12 cellular contexts compared by ENCODE assay signal in the genomic region with DNA sequence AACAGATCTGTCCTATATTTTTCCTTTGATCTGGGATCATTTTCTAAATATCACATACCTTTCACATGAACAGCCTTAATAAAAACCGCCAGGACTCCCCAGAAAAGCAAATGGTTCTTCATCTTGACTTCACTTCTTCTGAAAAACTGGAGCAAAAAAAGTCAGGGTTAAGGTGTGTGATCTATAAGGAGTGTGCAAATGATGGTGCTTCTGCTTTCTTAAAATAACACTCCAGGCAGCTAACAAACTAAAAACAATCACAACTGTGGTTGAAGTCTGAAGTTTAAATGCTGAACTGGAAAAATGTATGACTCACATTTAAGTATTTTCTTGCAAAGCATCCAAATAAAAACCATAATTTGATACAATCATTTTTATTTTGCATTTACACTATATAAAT. TPM values are rescaled to one million over a fixed set of nuclear protein-coding genes. Genes with fewer than 3 reads are reported as not detected.
A peak's percentile ranks its signal among the peaks of the same experiment; 100 is the strongest.
DNase-seq lines count a peak whose midpoint lies in the region; ATAC-seq, FAIRE-seq and TF ChIP-seq lines count a peak whose summit lies in the region.
"Had no signal": no experiment of that assay in that cellular context is flagged by ENCODE, and none has a peak within 500 bp of the region (broad histone marks: within the 10 kb centered on the region; RNA-seq: fewer than 3 reads in every experiment).

A gene (minus strand): TSS at position 140 of the 400 bp plus-strand sequence. CDS start 18 bp downstream, at position 122.

- TF ChIP-seq CTCF in MM.1S (IDR thresholded peaks at IDR 0.05; ENCODE audit: low read length) = no peak
- no peak for TF ChIP-seq CTCF in mucosa of descending colon (IDR thresholded peaks at IDR 0.05)
- no peak for TF ChIP-seq CTCF in ovary (IDR thresholded peaks at IDR 0.05)
- no peak for TF ChIP-seq CTCF in D721Med (IDR thresholded peaks at IDR 0.05; ENCODE audit: insufficient read depth, missing control alignments)
- TF ChIP-seq CTCF in heart left ventricle (IDR thresholded peaks at IDR 0.05) = no peak

- H3K4me2 ChIP-seq in MM.1S (ENCODE audit: low read depth, low read length) = peak within 1 kb of the TSS; percentile 89
- H3K4me2 ChIP-seq: GM23338 had no signal

- H3K4me3 ChIP-seq in GM08714 (ENCODE audit: low read length) = peak within 1 kb of the TSS; percentile 36; the same call in 1 of the 2 replicates
- H3K4me3 ChIP-seq in MM.1S (ENCODE audit: low read length) = peak within 1 kb of the TSS; percentile 72
- no peak within 1 kb of the TSS for H3K4me3 ChIP-seq in mucosa of descending colon
- no peak within 1 kb of the TSS for H3K4me3 ChIP-seq in ovary
- H3K4me3 ChIP-seq in heart left ventricle = no peak within 1 kb of the TSS
- H3K4me3 ChIP-seq: GM23338 had no signal

- H3K36me3 ChIP-seq in MM.1S (replicated peaks; ENCODE audit: insufficient read depth, low read length) (peaks cover 25% of the 10 kb centered on the region), mucosa of descending colon (ENCODE audit: low read depth) (no peaks in the 10 kb centered on the region), ovary (no peaks in the 10 kb centered on the region), heart left ventricle (no peaks in the 10 kb centered on the region)

- intact Hi-C loops in mucosa of descending colon (cut with DNase I, micrococcal nuclease) = no loop called here
- intact Hi-C loops in ovary (cut with DNase I) = no loop called here
- intact Hi-C loops in Right ventricle myocardium inferior (cut with DNase I) = no loop called here
- intact Hi-C loops in heart left ventricle (cut with DNase I) = no loop called here

- no peaks in the 10 kb centered on the region for H3K9me3 ChIP-seq in MM.1S (replicated peaks; ENCODE audit: insufficient read depth, low read length)
- H3K9me3 ChIP-seq in mucosa of descending colon = no peaks in the 10 kb centered on the region
- no peaks in the 10 kb centered on the region for H3K9me3 ChIP-seq in ovary
- H3K9me3 ChIP-seq in heart left ventricle = no peaks in the 10 kb centered on the region

- TF ChIP-seq EP300 in ovary (IDR thresholded peaks at IDR 0.05) = no peak

- peak; percentile 72 for DNase-seq in MM.1S
- DNase-seq in mucosa of descending colon = no peak
- no peak for DNase-seq in ovary
- DNase-seq in D721Med (ENCODE audit: insufficient read length, low spot score) = no peak
- no peak for DNase-seq in Right ventricle myocardium inferior (ENCODE audit: missing footprints)
- DNase-seq in heart left ventricle = no peak
- DNase-seq: foreskin melanocyte; naive thymus-derived CD4-positive, alpha-beta T cell had no signal

- 71 to 74% (median 73%) methylated on average over 1 of the region's 1 CpG for WGBS in ovary, 3 donors
- 79 to 89% (median 83%) methylated on average over 1 of the region's 1 CpG for WGBS in heart left ventricle, 4 donors

- peak within 1 kb of the TSS; percentile 97 for H3K9ac ChIP-seq in MM.1S (ENCODE audit: low read length)

- H3K27ac ChIP-seq in MM.1S (ENCODE audit: low read length) (peak within 1 kb of the TSS; percentile 77), ovary (no peak within 1 kb of the TSS), heart left ventricle (no peak within 1 kb of the TSS)

- H3K4me1 ChIP-seq in MM.1S (ENCODE audit: low read length) (peaks cover 41% of the 10 kb centered on the region), mucosa of descending colon (ENCODE audit: low read depth) (no peaks in the 10 kb centered on the region), ovary (ENCODE audit: insufficient read depth) (no peaks in the 10 kb centered on the region), heart left ventricle (peaks cover 0 to 5% (median 0%) of the 10 kb centered on the region in 12 donors)

- ATAC-seq in GM21529 (IDR thresholded peaks at IDR 0.05; ENCODE audit: unreplicated experiment) (peak; percentile 60), mucosa of descending colon (no peak), Right ventricle myocardium inferior (no peak), heart left ventricle (no peak)
- ATAC-seq: GM23338; naive thymus-derived CD4-positive, alpha-beta T cell; Panc1 had no signal

- no peak for TF ChIP-seq POLR2A in ovary (IDR thresholded peaks at IDR 0.05)
- no peak for TF ChIP-seq POLR2A in heart left ventricle (IDR thresholded peaks at IDR 0.05)

- no peaks in the 10 kb centered on the region for H3K9me2 ChIP-seq in MM.1S (replicated peaks; ENCODE audit: insufficient read depth, low read length)

- no peak within 1 kb of the TSS for H2AFZ ChIP-seq in MM.1S (ENCODE audit: low read length)

- FAIRE-seq in D721Med (lab: Jason Lieb, UNC) = no peak

- H3K79me2 ChIP-seq in MM.1S (ENCODE audit: low read length) = peaks cover 68% of the 10 kb centered on the region

- H3K27me3 ChIP-seq in MM.1S (replicated peaks; ENCODE audit: insufficient read depth, low read length) = no peaks in the 10 kb centered on the region
- no peaks in the 10 kb centered on the region for H3K27me3 ChIP-seq in ovary
- H3K27me3 ChIP-seq in heart left ventricle = no peaks in the 10 kb centered on the region

- H4K20me1 ChIP-seq in MM.1S (ENCODE audit: insufficient read depth, low read length) = no peaks in the 10 kb centered on the region

- H3F3A ChIP-seq in MM.1S (ENCODE audit: insufficient read depth, low read length) = peaks cover 64% of the 10 kb centered on the region

RNA-seq across cellular contexts. Expression of the gene that starts here (rescaled TPM):
- total RNA-seq in mucosa of descending colon (100 to 1,000 TPM; 258 to 602 (median 347) TPM), ovary (10 to 100 TPM in 1 of 7 donors, 1 to 10 TPM in 6; 1.4 to 27.7 (median 5.6) TPM), Right ventricle myocardium inferior (6.5 TPM), heart left ventricle (10 to 100 TPM in 1 of 9 donors, 1 to 10 TPM in 4, under 1 TPM in 2, not detected in 2; 0.19 to 40.0 (median 5.0) TPM)
- polyA plus RNA-seq in ovary (10 to 100 TPM in 1 of 2 donors, 1 to 10 TPM in 1; 8.9 to 93.0 TPM), heart left ventricle (under 1 TPM; 0.76 to 0.85 TPM)
- total RNA-seq: GM23338 had no signal

Comparison
In these comparisons a context has a peak if more than half of its experiments do, and no peak if none do; other contexts are left out.
1. RNA of the gene that starts here (total RNA-seq): 258 to 602 TPM in mucosa of descending colon; 6.5 TPM in Right ventricle myocardium inferior (single experiment), 1.4 to 27.7 TPM in ovary and 0.19 to 40.0 TPM in heart left ventricle; every median in the first group is over 4 times any median in the second.
2. RNA of the gene that starts here (polyA plus RNA-seq): 8.9 to 93.0 TPM in ovary; 0.76 to 0.85 TPM in heart left ventricle; every median in the first group is over 4 times any median in the second.
3. H3K4me3 ChIP-seq: peak in GM08714 (single experiment) and MM.1S (single experiment); none in mucosa of descending colon (single experiment), ovary (single experiment) and heart left ventricle (0 of 12).